In genomic region chr12:52246720-52247621, GRCh38 we compare ENCODE assay signal across 2 cellular contexts.
TF ChIP-seq lines count a peak whose summit lies in the region.

No MANE protein-coding gene starts in this region.

TF ChIP-seq in SK-N-SH, 30 proteins besides CTCF, POLR2A, EP300 and RAD21 (continued from another document):
- TF ChIP-seq ZBTB33 (IDR thresholded peaks at IDR 0.05; ENCODE audit: borderline replicate concordance, low read depth) (no peak), EZH2phosphoT487 (IDR thresholded peaks at IDR 0.05; ENCODE audit: borderline replicate concordance, low read depth) (no peak), YY1 (IDR thresholded peaks at IDR 0.05; ENCODE audit: low read depth) (no peak), FOXJ3 (CRISPR knock-in tag; IDR thresholded peaks at IDR 0.05) (no peak), POLR2AphosphoS5 (IDR thresholded peaks at IDR 0.05; ENCODE audit: low read depth, low read length) (no peak), RXRA (IDR thresholded peaks at IDR 0.05; ENCODE audit: borderline replicate concordance, low read depth) (no peak), RFX5 (IDR thresholded peaks at IDR 0.05; ENCODE audit: low read length) (no peak), TCF12 (IDR thresholded peaks at IDR 0.05) (no peak), JUND (IDR thresholded peaks at IDR 0.05) (no peak)
- TF ChIP-seq, protein P1, sequence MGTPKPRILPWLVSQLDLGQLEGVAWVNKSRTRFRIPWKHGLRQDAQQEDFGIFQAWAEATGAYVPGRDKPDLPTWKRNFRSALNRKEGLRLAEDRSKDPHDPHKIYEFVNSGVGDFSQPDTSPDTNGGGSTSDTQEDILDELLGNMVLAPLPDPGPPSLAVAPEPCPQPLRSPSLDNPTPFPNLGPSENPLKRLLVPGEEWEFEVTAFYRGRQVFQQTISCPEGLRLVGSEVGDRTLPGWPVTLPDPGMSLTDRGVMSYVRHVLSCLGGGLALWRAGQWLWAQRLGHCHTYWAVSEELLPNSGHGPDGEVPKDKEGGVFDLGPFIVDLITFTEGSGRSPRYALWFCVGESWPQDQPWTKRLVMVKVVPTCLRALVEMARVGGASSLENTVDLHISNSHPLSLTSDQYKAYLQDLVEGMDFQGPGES (IDR thresholded peaks at IDR 0.05; ENCODE audit: low read depth, low read length), result no peak

TF ChIP-seq in SK-N-SH treated with all-trans-retinoic acid at 6 μM for 48 hours, 23 proteins besides CTCF, POLR2A, EP300 and RAD21 (continued from another document):
- TF ChIP-seq CREB5 (CRISPR knock-in tag; IDR thresholded peaks at IDR 0.05; ENCODE audit: low read depth), result no peak
- TF ChIP-seq ISL1 (CRISPR knock-in tag; IDR thresholded peaks at IDR 0.05), result no peak
- no peak for TF ChIP-seq GLIS3 (CRISPR knock-in tag; IDR thresholded peaks at IDR 0.05)
